16 cellular contexts compared by ENCODE assay signal in the genomic region with DNA sequence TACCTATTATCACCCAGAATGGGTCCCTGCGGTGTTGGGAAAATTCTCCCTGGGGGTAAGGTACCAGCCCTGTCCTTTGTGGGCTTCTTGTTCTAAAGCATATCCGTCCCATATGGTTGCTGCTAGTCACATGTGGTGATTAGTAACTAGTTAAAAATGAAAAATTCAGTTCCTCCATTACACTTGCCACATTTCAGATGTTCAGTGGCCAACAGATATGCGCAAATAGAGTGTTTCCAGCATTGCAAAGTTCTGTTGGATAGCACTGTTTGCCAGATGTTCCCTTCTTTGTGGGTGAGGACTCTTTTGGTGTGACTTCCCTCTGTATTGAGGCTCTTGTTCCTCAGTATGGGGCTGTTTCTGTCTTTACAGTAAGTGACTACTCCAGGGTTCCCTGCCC.
A peak's percentile ranks its signal among the peaks of the same experiment; 100 is the strongest.
DNase-seq lines count a peak whose midpoint lies in the region; ATAC-seq lines count a peak whose summit lies in the region.
"Had no signal": no experiment of that assay in that cellular context is flagged by ENCODE, and none has a peak within 500 bp of the region (broad histone marks: within the 10 kb centered on the region; RNA-seq: fewer than 3 reads in every experiment).

No MANE protein-coding gene starts in this region.

- no peak for ATAC-seq in stimulated activated effector memory CD8-positive, alpha-beta T cell treated with anti-CD3 and anti-CD28 coated beads, Interleukin-12 subunit alpha, Interleukin-12 subunit beta, amount 100 ng/mL, for 72 hours
- ATAC-seq: natural killer cell treated with Interleukin-12 subunit alpha and Interleukin-12 subunit beta and Interleukin-15 and Interleukin-18, amount 100 ng/mL, for 72 hours had no signal

- H3K9me3 Mint-ChIP-seq in activated T-cell treated with anti-CD3 and anti-CD28 coated beads, Interleukin-2, amount 50 U/mL, for 24 hours, result no peaks in the 10 kb centered on the region
- H3K9me3 Mint-ChIP-seq in stimulated activated effector memory CD8-positive, alpha-beta T cell treated with anti-CD3 and anti-CD28 coated beads, Interleukin-12 subunit alpha, Interleukin-12 subunit beta, amount 100 ng/mL, for 72 hours, result no peaks in the 10 kb centered on the region
- H3K9me3 Mint-ChIP-seq: activated CD4-positive, alpha-beta memory T cell treated with anti-CD3 and anti-CD28 coated beads for 36 hours; activated T-helper 2 cell treated with anti-CD3 and anti-CD28 coated beads, Interferon-gamma antibody, Interleukin-2, Interleukin-4, amounts not matched to agents 10 μg/mL and 5 μg/mL and 100 μg/mL, durations not matched to agents 14 hours and 24 hours and 36 hours; IgD-negative memory B cell; natural killer cell treated with Interleukin-12 subunit alpha and Interleukin-12 subunit beta and Interleukin-15 and Interleukin-18, amount 100 ng/mL, for 72 hours had no signal

- H3K4me1 Mint-ChIP-seq in activated T-cell treated with anti-CD3 and anti-CD28 coated beads, Interleukin-2, amount 50 U/mL, for 24 hours (ENCODE audit: low read depth), result peaks cover 37% of the 10 kb centered on the region
- H3K4me1 Mint-ChIP-seq in stimulated activated effector memory CD8-positive, alpha-beta T cell treated with anti-CD3 and anti-CD28 coated beads, Interleukin-12 subunit alpha, Interleukin-12 subunit beta, amount 100 ng/mL, for 72 hours, result peaks cover 59% of the 10 kb centered on the region

- no peak overlapping the region for H3K4me3 Mint-ChIP-seq in activated T-cell treated with anti-CD3 and anti-CD28 coated beads, Interleukin-2, amount 50 U/mL, for 24 hours
- no peak overlapping the region for H3K4me3 Mint-ChIP-seq in stimulated activated effector memory CD8-positive, alpha-beta T cell treated with anti-CD3 and anti-CD28 coated beads, Interleukin-12 subunit alpha, Interleukin-12 subunit beta, amount 100 ng/mL, for 72 hours
- H3K4me3 Mint-ChIP-seq: activated CD4-positive, alpha-beta memory T cell treated with anti-CD3 and anti-CD28 coated beads for 36 hours had no signal

- peaks cover 80% of the 10 kb centered on the region for H3K36me3 Mint-ChIP-seq in activated T-cell treated with anti-CD3 and anti-CD28 coated beads, Interleukin-2, amount 50 U/mL, for 24 hours (ENCODE audit: low read depth)
- H3K36me3 Mint-ChIP-seq in stimulated activated effector memory CD8-positive, alpha-beta T cell treated with anti-CD3 and anti-CD28 coated beads, Interleukin-12 subunit alpha, Interleukin-12 subunit beta, amount 100 ng/mL, for 72 hours, result peaks cover 77% of the 10 kb centered on the region

- peak overlapping the region; percentile 56 for H3K27ac Mint-ChIP-seq in activated T-cell treated with anti-CD3 and anti-CD28 coated beads, Interleukin-2, amount 50 U/mL, for 24 hours
- H3K27ac Mint-ChIP-seq in stimulated activated effector memory CD8-positive, alpha-beta T cell treated with anti-CD3 and anti-CD28 coated beads, Interleukin-12 subunit alpha, Interleukin-12 subunit beta, amount 100 ng/mL, for 72 hours, result peak overlapping the region; percentile 99

- no peaks in the 10 kb centered on the region for H3K27me3 Mint-ChIP-seq in activated T-cell treated with anti-CD3 and anti-CD28 coated beads, Interleukin-2, amount 50 U/mL, for 24 hours
- H3K27me3 Mint-ChIP-seq: activated CD4-positive, alpha-beta memory T cell treated with anti-CD3 and anti-CD28 coated beads for 36 hours; natural killer cell treated with Interleukin-12 subunit alpha and Interleukin-12 subunit beta and Interleukin-15 and Interleukin-18, amount 100 ng/mL, for 72 hours had no signal

- DNase-seq in activated T-cell treated with anti-CD3 and anti-CD28 coated beads, Interleukin-2, amount 50 U/mL, for 24 hours, result no peak
- no peak for DNase-seq in activated T-cell treated with anti-CD3 and anti-CD28 coated beads, Interleukin-2, amount 50 U/mL, for 1 hour
- DNase-seq in stimulated activated effector memory CD8-positive, alpha-beta T cell treated with anti-CD3 and anti-CD28 coated beads, Interleukin-12 subunit alpha, Interleukin-12 subunit beta, amount 100 ng/mL, for 72 hours (ENCODE audit: low spot score in 2 of 2), result no peak
- no peak for DNase-seq in activated CD4-positive, CD25-positive, alpha-beta regulatory T cell (lab: John Stamatoyannopoulos, UW)
- DNase-seq: 8988T; activated CD4-positive, alpha-beta memory T cell treated with anti-CD3 and anti-CD28 coated beads for 36 hours; Caco-2; cortex of kidney; NCI-H1092 treated with DMSO at 0.1 percent for 48 hours; NK-92 treated with Interleukin-12 subunit alpha and Interleukin-12 subunit beta, amount 100 ng/mL, for 24 hours; SHP77; T1000; tibial artery had no signal
